ENCODE assay signal across 10 cellular contexts in genomic region chr17:37782460-37782859, GRCh38. TPM values are rescaled to one million over a fixed set of nuclear protein-coding genes. Genes with fewer than 3 reads are reported as not detected.
"Had no signal": no experiment of that assay in that cellular context is flagged by ENCODE, and none has a peak within 500 bp of the region (broad histone marks: within the 10 kb centered on the region; RNA-seq: fewer than 3 reads in every experiment).

No MANE protein-coding gene starts in this region.

RNA-seq across cellular contexts. Expression of gene HNF1B, which starts 37.6 kb away (rescaled TPM):
- total RNA-seq: dermis microvascular lymphatic vessel endothelial cell; esophagus squamous epithelium; heart right ventricle; left cardiac atrium; lower leg skin; lung microvascular endothelial cell; naive thymus-derived CD8-positive, alpha-beta T cell; right atrium auricular region; sciatic nerve; smooth muscle cell had no signal
- polyA plus RNA-seq: heart right ventricle; naive thymus-derived CD8-positive, alpha-beta T cell; smooth muscle cell had no signal
